Comparison of ENCODE assay signal across 18 cellular contexts in the genomic region with DNA sequence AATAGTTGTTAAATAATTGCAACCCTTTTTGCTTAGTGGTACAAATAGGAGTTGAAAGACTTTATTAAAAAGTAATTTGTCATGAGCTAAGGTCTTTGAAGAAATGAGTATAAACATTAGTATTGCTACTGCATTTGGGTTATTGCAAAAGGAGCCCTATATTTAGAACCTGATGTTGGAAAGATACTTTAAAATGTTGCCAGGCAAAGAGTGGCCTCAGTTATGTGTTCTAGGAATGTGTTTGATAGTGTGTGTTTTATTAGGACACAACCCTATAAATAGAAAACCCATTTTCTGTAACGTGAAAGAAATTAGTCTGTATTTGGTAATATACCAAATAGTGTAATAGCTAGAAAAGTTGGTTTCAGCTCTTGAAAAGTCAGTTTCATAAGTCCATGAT.
"Had no signal": no experiment of that assay in that cellular context is flagged by ENCODE, and none has a peak within 500 bp of the region (broad histone marks: within the 10 kb centered on the region; RNA-seq: fewer than 3 reads in every experiment).

No MANE protein-coding gene starts in this region.

- H3K9me3 ChIP-seq: ovary, tibial artery had no signal

- H3K36me3 ChIP-seq: ovary had no signal

- H3K27me3 ChIP-seq: ovary, tibial artery had no signal

- H3K4me3 ChIP-seq: ovary, tibial artery had no signal

- H3K27ac ChIP-seq: ovary, tibial artery had no signal

- DNase-seq: activated CD4-positive, alpha-beta T cell treated with anti-CD3 and anti-CD28 coated beads, Interleukin-2, amount 10 ng/mL, durations not matched to agents 24 days and 14 days; activated CD4-positive, CD25-positive, alpha-beta regulatory T cell; activated CD8-positive, alpha-beta memory T cell treated with anti-CD3 and anti-CD28 coated beads, Interleukin-2, amount 50 U/mL, for 4 hours; activated CD8-positive, alpha-beta T cell treated with anti-CD3 and anti-CD28 coated beads, Interleukin-2, amount 10 ng/mL, durations not matched to agents 7 days and 5 days; activated naive CD8-positive, alpha-beta T cell treated with anti-CD3 and anti-CD28 coated beads, Interleukin-2, amount 10 ng/mL, durations not matched to agents 7 days and 5 days; activated T-cell treated with anti-CD3 and anti-CD28 coated beads, Interleukin-2, amount 50 U/mL, for 72 hours; anterior cingulate cortex; erythroblast; foreskin fibroblast; glutamatergic neuron; left cardiac atrium; naive thymus-derived CD4-positive, alpha-beta T cell; ovary; stimulated activated CD4-positive, alpha-beta T cell treated with anti-CD3 and anti-CD28 coated beads, Interleukin-15, amount 100 ng/mL, for 24 hours; stimulated activated CD4-positive, alpha-beta T cell treated with anti-CD3 and anti-CD28 coated beads, Interleukin-4, amount 100 ng/mL, for 1 hour; stimulated activated naive B cell treated with anti-CD40 and anti-IgM and Interleukin-4, amounts not matched to agents 10 μg/mL and 1 μg/mL and 100 μg/mL, for 72 hours; T-helper 2 cell; tibial artery had no signal

- ATAC-seq: activated CD8-positive, alpha-beta T cell treated with anti-CD3 and anti-CD28 coated beads, Interleukin-2, amount 10 ng/mL, durations not matched to agents 7 days and 5 days; activated T-cell treated with anti-CD3 and anti-CD28 coated beads, Interleukin-2, amount 50 U/mL, for 72 hours; naive thymus-derived CD4-positive, alpha-beta T cell; stimulated activated naive B cell treated with anti-CD40 and anti-IgM and Interleukin-4, amounts not matched to agents 10 μg/mL and 1 μg/mL and 100 μg/mL, for 72 hours had no signal
